9 cellular contexts compared by ENCODE assay signal in the genomic region with DNA sequence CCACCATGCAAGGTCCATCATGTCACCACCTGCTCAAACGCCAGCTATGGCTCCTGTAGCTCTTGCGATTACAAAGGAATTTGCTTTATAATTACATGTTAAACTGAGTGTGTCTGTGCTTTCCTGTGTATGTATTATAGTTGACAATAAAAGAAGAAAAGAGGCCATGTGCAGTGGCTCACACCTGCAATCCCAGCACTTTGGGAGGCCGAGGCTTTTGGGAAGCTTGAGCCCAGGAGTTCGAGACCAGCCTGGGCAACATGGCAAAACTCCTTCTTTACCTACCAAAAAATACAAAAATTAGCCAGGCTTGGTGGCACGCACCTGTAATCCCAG. TPM values are rescaled to one million over a fixed set of nuclear protein-coding genes. Genes with fewer than 3 reads are reported as not detected.
DNase-seq lines count a peak whose midpoint lies in the region; ATAC-seq and TF ChIP-seq lines count a peak whose summit lies in the region.
"Had no signal": no experiment of that assay in that cellular context is flagged by ENCODE, and none has a peak within 500 bp of the region (broad histone marks: within the 10 kb centered on the region; RNA-seq: fewer than 3 reads in every experiment).

No MANE protein-coding gene starts in this region.

- no peak for DNase-seq in activated CD8-positive, alpha-beta memory T cell treated with anti-CD3 and anti-CD28 coated beads, Interleukin-2, amount 10 ng/mL, durations not matched to agents 7 days and 5 days
- no peak for DNase-seq in activated CD8-positive, alpha-beta memory T cell treated with anti-CD3 and anti-CD28 coated beads, Interleukin-2, amount 50 U/mL, for 4 hours
- DNase-seq in lower lobe of right lung (no peak), thoracic aorta (ENCODE audit: low spot score) (no peak), occipital lobe (lab: John Stamatoyannopoulos, UW) (no peak)
- DNase-seq: NCI-H526 treated with DMSO at 0.1 percent for 48 hours had no signal

- H3K36me3 ChIP-seq in lower lobe of right lung (peaks cover 34% of the 10 kb centered on the region), thoracic aorta (peaks cover 18% of the 10 kb centered on the region)

- peaks cover 32% of the 10 kb centered on the region for H3K36me3 Mint-ChIP-seq in activated CD8-positive, alpha-beta memory T cell treated with anti-CD3 and anti-CD28 coated beads, Interleukin-2, amount 10 ng/mL, durations not matched to agents 7 days and 5 days
- no peaks in the 10 kb centered on the region for H3K36me3 Mint-ChIP-seq in activated naive CD8-positive, alpha-beta T cell

- CTCF ChIA-PET in activated CD8-positive, alpha-beta memory T cell treated with anti-CD3 and anti-CD28 coated beads, Interleukin-2, amount 10 ng/mL, durations not matched to agents 7 days and 5 days (lab: Charles Lee), result interaction anchor here (1.0 to 9.7 kb wide), 11 partner anchors 13 to 183 kb away, joined by 4 to 101 read pairs (median 10); a partner anchor contains a TSS

- peak overlapping the region; percentile 95 for H3K27ac Mint-ChIP-seq in activated CD8-positive, alpha-beta memory T cell treated with anti-CD3 and anti-CD28 coated beads, Interleukin-2, amount 10 ng/mL, durations not matched to agents 7 days and 5 days
- H3K27ac Mint-ChIP-seq in activated naive CD8-positive, alpha-beta T cell, result peak overlapping the region; percentile 98

- H3K4me3 Mint-ChIP-seq in activated CD8-positive, alpha-beta memory T cell treated with anti-CD3 and anti-CD28 coated beads, Interleukin-2, amount 10 ng/mL, durations not matched to agents 7 days and 5 days, result peak overlapping the region; percentile 85
- peak overlapping the region; percentile 86 for H3K4me3 Mint-ChIP-seq in activated naive CD8-positive, alpha-beta T cell

- ATAC-seq in activated CD8-positive, alpha-beta memory T cell treated with anti-CD3 and anti-CD28 coated beads, Interleukin-2, amount 10 ng/mL, durations not matched to agents 7 days and 5 days, result no peak
- ATAC-seq in lower lobe of right lung (no peak), thoracic aorta (ENCODE audit: insufficient number of reproducible peaks, low FRiP score, low read depth) (no peak), HG02973 (IDR thresholded peaks at IDR 0.05; ENCODE audit: unreplicated experiment) (no peak), HG02642 (IDR thresholded peaks at IDR 0.05; ENCODE audit: poor library complexity, unreplicated experiment) (no peak)

- no peak for TF ChIP-seq CTCF in lower lobe of right lung (IDR thresholded peaks at IDR 0.05)
- no peak for TF ChIP-seq CTCF in thoracic aorta (IDR thresholded peaks at IDR 0.05)

- H3K27me3 ChIP-seq in lower lobe of right lung (ENCODE audit: low read depth), result no peaks in the 10 kb centered on the region
- H3K27me3 ChIP-seq in thoracic aorta (replicated peaks; ENCODE audit: insufficient read depth), result no peaks in the 10 kb centered on the region

- H3K27me3 Mint-ChIP-seq in activated CD8-positive, alpha-beta memory T cell treated with anti-CD3 and anti-CD28 coated beads, Interleukin-2, amount 10 ng/mL, durations not matched to agents 7 days and 5 days, result no peaks in the 10 kb centered on the region
- no peaks in the 10 kb centered on the region for H3K27me3 Mint-ChIP-seq in activated naive CD8-positive, alpha-beta T cell

- H3K27ac ChIP-seq in lower lobe of right lung (peak overlapping the region; percentile 97), thoracic aorta (peak overlapping the region; percentile 96 to 97)

- peaks cover 71% of the 10 kb centered on the region for H3K4me1 Mint-ChIP-seq in activated CD8-positive, alpha-beta memory T cell treated with anti-CD3 and anti-CD28 coated beads, Interleukin-2, amount 10 ng/mL, durations not matched to agents 7 days and 5 days
- peaks cover 62% of the 10 kb centered on the region for H3K4me1 Mint-ChIP-seq in activated naive CD8-positive, alpha-beta T cell (ENCODE audit: low read depth)

- no peaks in the 10 kb centered on the region for H3K9me3 Mint-ChIP-seq in activated CD8-positive, alpha-beta memory T cell treated with anti-CD3 and anti-CD28 coated beads, Interleukin-2, amount 10 ng/mL, durations not matched to agents 7 days and 5 days (ENCODE audit: low read depth)
- H3K9me3 Mint-ChIP-seq in activated naive CD8-positive, alpha-beta T cell (ENCODE audit: low read depth), result no peaks in the 10 kb centered on the region

- H3K9me3 ChIP-seq in lower lobe of right lung (no peaks in the 10 kb centered on the region), thoracic aorta (no peaks in the 10 kb centered on the region)

- intact Hi-C loops in lower lobe of right lung (cut with DNase I), result no loop called here

- H3K4me3 ChIP-seq in lower lobe of right lung, result peak overlapping the region; percentile 73
- H3K4me3 ChIP-seq in thoracic aorta, result no peak overlapping the region

- H3K4me1 ChIP-seq in lower lobe of right lung (peaks cover 49% of the 10 kb centered on the region), thoracic aorta (ENCODE audit: control insufficient read depth in 1 of 2, low read depth in 2 of 2) (peaks cover 31 to 46% of the 10 kb centered on the region in 2 donors)

RNA-seq across cellular contexts. Expression of a gene that starts 27.0 kb away (rescaled TPM):
- 10 to 100 TPM; 20.9 to 21.2 TPM for total RNA-seq in activated CD8-positive, alpha-beta memory T cell treated with anti-CD3 and anti-CD28 coated beads, Interleukin-2, amount 10 ng/mL, durations not matched to agents 7 days and 5 days
- total RNA-seq in lower lobe of right lung, result 5.9 TPM
- total RNA-seq in thoracic aorta, result 1 to 10 TPM; 4.0 to 8.3 TPM
- total RNA-seq in occipital lobe, result 5.9 TPM

RNA-seq across cellular contexts. Expression of a gene that starts 30.4 kb away (rescaled TPM):
- total RNA-seq in activated CD8-positive, alpha-beta memory T cell treated with anti-CD3 and anti-CD28 coated beads, Interleukin-2, amount 10 ng/mL, durations not matched to agents 7 days and 5 days, result 100 to 1,000 TPM; 198 to 313 TPM
- total RNA-seq in lower lobe of right lung, result 187 TPM
- 100 to 1,000 TPM; 151 to 159 TPM for total RNA-seq in thoracic aorta
- 72.5 TPM for total RNA-seq in occipital lobe

RNA-seq across cellular contexts. Expression of a gene that starts 33.5 kb away (rescaled TPM):
- 100 to 1,000 TPM; 219 to 298 TPM for total RNA-seq in activated CD8-positive, alpha-beta memory T cell treated with anti-CD3 and anti-CD28 coated beads, Interleukin-2, amount 10 ng/mL, durations not matched to agents 7 days and 5 days
- total RNA-seq in lower lobe of right lung (153 TPM), thoracic aorta (100 to 1,000 TPM; 112 to 164 TPM), occipital lobe (61.3 TPM)

RNA-seq across cellular contexts. Expression of a gene that starts 33.7 kb away (rescaled TPM):
- total RNA-seq in activated CD8-positive, alpha-beta memory T cell treated with anti-CD3 and anti-CD28 coated beads, Interleukin-2, amount 10 ng/mL, durations not matched to agents 7 days and 5 days, result 10 to 100 TPM; 18.4 to 21.9 TPM
- total RNA-seq in lower lobe of right lung, result 8.6 TPM
- total RNA-seq in thoracic aorta, result 10 to 100 TPM in 1 of 2 donors, 1 to 10 TPM in 1; 5.9 to 15.2 TPM
- 7.5 TPM for total RNA-seq in occipital lobe

RNA-seq across cellular contexts. Expression of a gene that starts 43.7 kb away (rescaled TPM):
- total RNA-seq in activated CD8-positive, alpha-beta memory T cell treated with anti-CD3 and anti-CD28 coated beads, Interleukin-2, amount 10 ng/mL, durations not matched to agents 7 days and 5 days, result 1 to 10 TPM; 1.8 to 4.0 TPM
- total RNA-seq in lower lobe of right lung, result 94.3 TPM
- total RNA-seq in thoracic aorta, result 100 to 1,000 TPM; 177 to 210 TPM
- 26.8 TPM for total RNA-seq in occipital lobe
